ENCODE assay signal across 1 cellular context in the genomic region with DNA sequence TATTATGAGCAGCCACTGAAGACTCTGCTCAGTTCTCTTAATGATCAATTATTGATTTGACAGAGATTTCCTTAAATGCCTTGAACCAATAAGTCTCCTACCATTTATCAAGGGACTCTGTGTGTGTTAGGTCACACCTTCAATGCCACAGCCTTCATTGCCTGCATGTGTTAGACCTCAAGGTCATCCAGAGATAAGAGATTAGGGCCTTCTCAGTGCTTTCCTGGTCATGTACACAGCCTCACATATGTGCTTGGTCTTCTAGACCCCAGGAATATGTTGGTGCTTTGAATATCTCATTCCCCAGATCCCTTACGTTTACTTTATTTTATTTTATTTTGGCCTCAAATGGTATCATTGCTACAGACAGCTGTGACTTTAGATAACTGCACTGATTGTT.
TF ChIP-seq lines count a peak whose summit lies in the region.

No MANE protein-coding gene starts in this region.

TF ChIP-seq in IMR-90, 13 proteins besides CTCF, POLR2A, EP300 and RAD21 (continued from another document):
- TF ChIP-seq CHD1 (IDR thresholded peaks at IDR 0.05; ENCODE audit: low read depth, low read length) = no peak
- no peak for TF ChIP-seq RFX5 (IDR thresholded peaks at IDR 0.05; ENCODE audit: low read depth, low read length)
- no peak for TF ChIP-seq CEBPB (IDR thresholded peaks at IDR 0.05; ENCODE audit: low read depth, low read length)
- no peak for TF ChIP-seq SMC3 (IDR thresholded peaks at IDR 0.05; ENCODE audit: low read depth, low read length)
- TF ChIP-seq NFE2L2 (IDR thresholded peaks at IDR 0.05; ENCODE audit: low read depth, low read length) = no peak
- TF ChIP-seq, protein P1, sequence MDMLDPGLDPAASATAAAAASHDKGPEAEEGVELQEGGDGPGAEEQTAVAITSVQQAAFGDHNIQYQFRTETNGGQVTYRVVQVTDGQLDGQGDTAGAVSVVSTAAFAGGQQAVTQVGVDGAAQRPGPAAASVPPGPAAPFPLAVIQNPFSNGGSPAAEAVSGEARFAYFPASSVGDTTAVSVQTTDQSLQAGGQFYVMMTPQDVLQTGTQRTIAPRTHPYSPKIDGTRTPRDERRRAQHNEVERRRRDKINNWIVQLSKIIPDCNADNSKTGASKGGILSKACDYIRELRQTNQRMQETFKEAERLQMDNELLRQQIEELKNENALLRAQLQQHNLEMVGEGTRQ (IDR thresholded peaks at IDR 0.05; ENCODE audit: low read depth, low read length) = no peak
